2 cellular contexts compared by ENCODE assay signal in genomic region chr6:125212377-125212776, GRCh38.
TF ChIP-seq lines count a peak whose summit lies in the region.

No MANE protein-coding gene starts in this region.

TF ChIP-seq in SK-N-SH treated with all-trans-retinoic acid at 6 μM for 48 hours, 23 proteins besides CTCF, POLR2A, EP300 and RAD21 (continued from another document):
- TF ChIP-seq TSHZ2 (CRISPR knock-in tag; IDR thresholded peaks at IDR 0.05) (no peak), ZNF8 (CRISPR knock-in tag; IDR thresholded peaks at IDR 0.05) (no peak)

TF ChIP-seq in SK-N-SH, 30 proteins besides CTCF, POLR2A, EP300 and RAD21 (continued from another document):
- TF ChIP-seq, protein P1, sequence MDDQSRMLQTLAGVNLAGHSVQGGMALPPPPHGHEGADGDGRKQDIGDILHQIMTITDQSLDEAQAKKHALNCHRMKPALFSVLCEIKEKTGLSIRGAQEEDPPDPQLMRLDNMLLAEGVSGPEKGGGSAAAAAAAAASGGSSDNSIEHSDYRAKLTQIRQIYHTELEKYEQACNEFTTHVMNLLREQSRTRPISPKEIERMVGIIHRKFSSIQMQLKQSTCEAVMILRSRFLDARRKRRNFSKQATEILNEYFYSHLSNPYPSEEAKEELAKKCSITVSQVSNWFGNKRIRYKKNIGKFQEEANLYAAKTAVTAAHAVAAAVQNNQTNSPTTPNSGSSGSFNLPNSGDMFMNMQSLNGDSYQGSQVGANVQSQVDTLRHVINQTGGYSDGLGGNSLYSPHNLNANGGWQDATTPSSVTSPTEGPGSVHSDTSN (IDR thresholded peaks at IDR 0.05), result no peak
- TF ChIP-seq MXI1 (IDR thresholded peaks at IDR 0.05; ENCODE audit: low read depth, low read length), result no peak
